ENCODE assay signal across 23 cellular contexts in genomic region chr12:76704693-76705092, GRCh38. TPM values are rescaled to one million over a fixed set of nuclear protein-coding genes. Genes with fewer than 3 reads are reported as not detected.
DNase-seq lines count a peak whose midpoint lies in the region; ATAC-seq, FAIRE-seq and TF ChIP-seq lines count a peak whose summit lies in the region.
"Had no signal": no experiment of that assay in that cellular context is flagged by ENCODE, and none has a peak within 500 bp of the region (broad histone marks: within the 10 kb centered on the region; RNA-seq: fewer than 3 reads in every experiment).

No MANE protein-coding gene starts in this region.

- H3K36me3 ChIP-seq in OCI-LY3 (replicated peaks; ENCODE audit: low read depth, low read length): no peaks in the 10 kb centered on the region

- no peak overlapping the region for H2AFZ ChIP-seq in OCI-LY3 (ENCODE audit: low read depth, low read length)

- POLR2A ChIA-PET in A549 (lab: Yijun Ruan, JAX): interaction anchor here (1.0 kb wide), 1 partner anchor 15 kb away, joined by 3 read pairs; no protein-coding TSS in a partner anchor

- FAIRE-seq in A549 (lab: Jason Lieb, UNC): no peak
- FAIRE-seq: RCC 7860 had no signal

- peak in 1 of 2 experiments; percentile 70; a peak in 3 of 6 replicates for ATAC-seq in A549
- ATAC-seq: Right ventricle myocardium inferior had no signal

- CTCF ChIA-PET in A549 (lab: Yijun Ruan, JAX): interaction anchor here (1.2 to 1.5 kb wide), 2 partner anchors 15 to 85 kb away, joined by 3 to 4 read pairs; no protein-coding TSS in a partner anchor

- 83% methylated on average over 2 of the region's 2 CpGs for WGBS in A549 (ENCODE audit: missing lambda C conversion rate)

- H3K4me1 ChIP-seq in A549: peaks cover 14% of the 10 kb centered on the region
- H3K4me1 ChIP-seq in OCI-LY3 (ENCODE audit: low read length): peaks cover 22% of the 10 kb centered on the region

- H3K4me2 ChIP-seq in A549 (peak overlapping the region; percentile 26; the same call in 1 of the 3 replicates), OCI-LY3 (ENCODE audit: low read length) (peak overlapping the region; percentile 65; the same call in 1 of the 2 replicates)

- H3K9me3 ChIP-seq in A549: no peaks in the 10 kb centered on the region
- no peaks in the 10 kb centered on the region for H3K9me3 ChIP-seq in OCI-LY3 (ENCODE audit: insufficient read depth, low read length)

- DNase-seq in A549 (ENCODE audit: low read depth in 1 of 2, low spot score in 1 of 2) (peak in 1 of 2 experiments; percentile 36), EL (peak; percentile 40), fibroblast of mammary gland (ENCODE audit: low read depth) (peak; percentile 18), NCI-H128 (lab: John Stamatoyannopoulos, UW; ENCODE audit: unreplicated experiment) (no peak), SHP77 (lab: John Stamatoyannopoulos, UW) (no peak), retina (no peak), amygdala (lab: John Stamatoyannopoulos, UW) (no peak)
- DNase-seq: CD4-positive, CD25-positive, alpha-beta regulatory T cell; COR-L47; DND-41; GF-D8; Kasumi-1; MM.1S; NCI-H1048; NCI-H1436 treated with DMSO at 0.1 percent for 48 hours; NCI-H1930; NCI-H226; NCI-H524; NCI-H82; SW 1271 had no signal

- no peaks in the 10 kb centered on the region for H3K79me2 ChIP-seq in OCI-LY3 (ENCODE audit: low read length)

- H4K20me1 ChIP-seq in OCI-LY3 (ENCODE audit: insufficient read depth, low read length): no peaks in the 10 kb centered on the region

- no peaks in the 10 kb centered on the region for H3K27me3 ChIP-seq in OCI-LY3 (ENCODE audit: low read depth, low read length)

- no peak for TF ChIP-seq EP300 in A549 (IDR thresholded peaks at IDR 0.05)

- no peak for TF ChIP-seq RAD21 in A549 (conservative IDR thresholded peaks at IDR 0.05 in 1 of 2, IDR thresholded peaks at IDR 0.05 in 1 of 2)

- no peak for TF ChIP-seq POLR2A in A549 (IDR thresholded peaks at IDR 0.05; ENCODE audit: low read length)

- TF ChIP-seq CTCF in A549 (IDR thresholded peaks at IDR 0.05) (no peak), OCI-LY3 (IDR thresholded peaks at IDR 0.05; ENCODE audit: low read depth, low read length) (no peak), fibroblast of mammary gland (conservative IDR thresholded peaks at IDR 0.05; ENCODE audit: control insufficient read depth, insufficient read depth, low read depth, low read length) (no peak)

- no peak overlapping the region for H3K9ac ChIP-seq in OCI-LY3 (ENCODE audit: low read length)

- no peak overlapping the region for H3K4me3 ChIP-seq in A549
- H3K4me3 ChIP-seq in OCI-LY3 (ENCODE audit: low read length): no peak overlapping the region
- H3K4me3 ChIP-seq in fibroblast of mammary gland (ENCODE audit: control insufficient read depth, low read depth, low read length): no peak overlapping the region

- H3K27ac ChIP-seq in A549 (peak overlapping the region in 1 of 2 experiments; percentile 13; a peak in 1 of 6 replicates), OCI-LY3 (ENCODE audit: low read length) (no peak overlapping the region)

TF ChIP-seq in A549, 52 proteins besides CTCF, POLR2A, EP300 and RAD21:
- no peak for TF ChIP-seq HDAC2 (IDR thresholded peaks at IDR 0.05)
- TF ChIP-seq GATA3 (IDR thresholded peaks at IDR 0.05; ENCODE audit: borderline replicate concordance): no peak
- TF ChIP-seq NPAS2 (CRISPR knock-in tag; IDR thresholded peaks at IDR 0.05; ENCODE audit: borderline replicate concordance): no peak

RNA-seq across cellular contexts. Expression of gene ZDHHC17, which starts 59.2 kb away (rescaled TPM):
- polyA plus RNA-seq in A549 (2011; rRNA removed) (49.2 and 54.8 TPM in 2 replicates), A549 (2017; fragmentation: RNase III; extraction: RNeasy Plus Mini Kit Qiagen cat#74134 plus additional on column Dnase treatment) (28.1 to 30.5 TPM (median 29.4 TPM) in 3 replicates)
- 12.0 and 14.1 TPM in 2 replicates for polyA plus RNA-seq in A549 (2012; cell fraction: cytosol; rRNA removed)
- polyA plus RNA-seq in A549 (2012; cell fraction: nucleus; rRNA removed): 25.1 and 49.2 TPM in 2 replicates
- 75.0 and 78.8 TPM in 2 replicates for polyA minus RNA-seq in A549 (2011; rRNA and poly(A)+ RNA removed)

Comparison
In these comparisons a context has a peak if more than half of its experiments do, and no peak if none do; other contexts are left out.
1. DNase-seq: peak in EL (single experiment) and fibroblast of mammary gland (single experiment); none in NCI-H128 (single experiment), SHP77 (0 of 2), retina (single experiment) and amygdala (0 of 56).